ENCODE assay signal across 1 cellular context in genomic region chr19:54532528-54532927, GRCh38.
TF ChIP-seq lines count a peak whose summit lies in the region.

No MANE protein-coding gene starts in this region.

TF ChIP-seq in HepG2, 621 proteins besides CTCF, POLR2A, EP300 and RAD21:
- no peak for TF ChIP-seq MTF2 (CRISPR knock-in tag; IDR thresholded peaks at IDR 0.05; ENCODE audit: borderline replicate concordance)
- TF ChIP-seq PAF1 (CRISPR knock-in tag; IDR thresholded peaks at IDR 0.05), result no peak
- no peak for TF ChIP-seq TOPORS (CRISPR knock-in tag; IDR thresholded peaks at IDR 0.05)
- no peak for TF ChIP-seq HOXA7 (CRISPR knock-in tag; IDR thresholded peaks at IDR 0.05)
- no peak for TF ChIP-seq ARID2 (CRISPR knock-in tag; IDR thresholded peaks at IDR 0.05; ENCODE audit: borderline replicate concordance)
- no peak for TF ChIP-seq GABPB1 (CRISPR knock-in tag; IDR thresholded peaks at IDR 0.05)
- TF ChIP-seq CHCHD3 (CRISPR knock-in tag; IDR thresholded peaks at IDR 0.05), result no peak
- no peak for TF ChIP-seq ZNF746 (CRISPR knock-in tag; IDR thresholded peaks at IDR 0.05)
